ENCODE assay signal across 21 cellular contexts in genomic region chr6:62669831-62670230, GRCh38.
DNase-seq lines count a peak whose midpoint lies in the region; ATAC-seq, FAIRE-seq and TF ChIP-seq lines count a peak whose summit lies in the region.
"Had no signal": no experiment of that assay in that cellular context is flagged by ENCODE, and none has a peak within 500 bp of the region (broad histone marks: within the 10 kb centered on the region; RNA-seq: fewer than 3 reads in every experiment).

No MANE protein-coding gene starts in this region.

- H2AFZ ChIP-seq in GM23338 = no peak overlapping the region

- H3K4me1 ChIP-seq in A549 (no peaks in the 10 kb centered on the region), GM23338 (ENCODE audit: insufficient read depth) (no peaks in the 10 kb centered on the region)
- H3K4me1 ChIP-seq: BLaER1 treated with 17β-estradiol and CSF1 and Interleukin-3, amounts not matched to agents 10 nM and 100 nM; Caco-2 had no signal

- H3K4me2 ChIP-seq in A549 (no peak overlapping the region), GM23338 (no peak overlapping the region)
- H3K4me2 ChIP-seq: BLaER1 treated with 17β-estradiol and CSF1 and Interleukin-3, amounts not matched to agents 10 nM and 100 nM had no signal

- H3K27me3 ChIP-seq in GM23338 (ENCODE audit: insufficient read depth) = no peaks in the 10 kb centered on the region
- H3K27me3 ChIP-seq: BLaER1 treated with 17β-estradiol and CSF1 and Interleukin-3, amounts not matched to agents 10 nM and 100 nM had no signal

- no peaks in the 10 kb centered on the region for H3F3A ChIP-seq in GM23338 (replicated peaks; ENCODE audit: low read depth)

- no peak overlapping the region for H3K27ac ChIP-seq in A549
- H3K27ac ChIP-seq in GM23338 (ENCODE audit: low read depth) = no peak overlapping the region
- H3K27ac ChIP-seq: BLaER1 treated with 17β-estradiol and CSF1 and Interleukin-3, amounts not matched to agents 10 nM and 100 nM; C4-2B had no signal

- CTCF ChIA-PET in A549 (lab: Yijun Ruan, JAX) = no interaction called here

- no peaks in the 10 kb centered on the region for H3K4me1 Mint-ChIP-seq in GM23338
- H3K4me1 Mint-ChIP-seq in type B pancreatic cell (ENCODE audit: unreplicated experiment) = no peaks in the 10 kb centered on the region
- H3K4me1 Mint-ChIP-seq in mesothelial cell of epicardium = no peaks in the 10 kb centered on the region
- H3K4me1 Mint-ChIP-seq: B cell had no signal

- TF ChIP-seq RAD21 in A549 (conservative IDR thresholded peaks at IDR 0.05 in 1 of 2, IDR thresholded peaks at IDR 0.05 in 1 of 2) = no peak

- no peaks in the 10 kb centered on the region for H3K36me3 Mint-ChIP-seq in GM23338 (ENCODE audit: low read depth)
- no peaks in the 10 kb centered on the region for H3K36me3 Mint-ChIP-seq in type B pancreatic cell
- H3K36me3 Mint-ChIP-seq in mesothelial cell of epicardium = no peaks in the 10 kb centered on the region
- H3K36me3 Mint-ChIP-seq: CD8-positive, alpha-beta T cell had no signal

- no peak for TF ChIP-seq EP300 in A549 (IDR thresholded peaks at IDR 0.05)

- H3K79me2 ChIP-seq in GM23338 (replicated peaks; ENCODE audit: insufficient read depth) = no peaks in the 10 kb centered on the region

- H3K9me3 ChIP-seq in A549 = no peaks in the 10 kb centered on the region
- H3K9me3 ChIP-seq: BLaER1 treated with 17β-estradiol and CSF1 and Interleukin-3, amounts not matched to agents 10 nM and 100 nM; Caco-2 had no signal

- TF ChIP-seq POLR2A in A549 (IDR thresholded peaks at IDR 0.05; ENCODE audit: low read length) = no peak

- no peak for TF ChIP-seq CTCF in A549 (IDR thresholded peaks at IDR 0.05)
- TF ChIP-seq CTCF in GM23338 (conservative IDR thresholded peaks at IDR 0.05; ENCODE audit: low read depth in 2 of 2) = no peak
- TF ChIP-seq CTCF in type B pancreatic cell (conservative IDR thresholded peaks at IDR 0.05) = no peak
- no peak for TF ChIP-seq CTCF in mesothelial cell of epicardium (IDR thresholded peaks at IDR 0.05; ENCODE audit: unreplicated experiment)

- H3K27me3 Mint-ChIP-seq in GM23338 (ENCODE audit: insufficient read depth, low read depth, poor library complexity) (no peaks in the 10 kb centered on the region), type B pancreatic cell (no peaks in the 10 kb centered on the region), mesothelial cell of epicardium (ENCODE audit: low read depth) (no peaks in the 10 kb centered on the region)
- H3K27me3 Mint-ChIP-seq: B cell; CD4-positive, alpha-beta T cell had no signal

- POLR2A ChIA-PET in A549 (lab: Yijun Ruan, JAX) = no interaction called here

- H4K20me1 ChIP-seq in GM23338 (replicated peaks; ENCODE audit: insufficient read depth) = no peaks in the 10 kb centered on the region
- H4K20me1 ChIP-seq: BLaER1 treated with 17β-estradiol and CSF1 and Interleukin-3, amounts not matched to agents 10 nM and 100 nM had no signal

- H3K9me2 ChIP-seq in GM23338 (ENCODE audit: insufficient read depth) = no peaks in the 10 kb centered on the region

- no peak for ATAC-seq in A549
- ATAC-seq in GM23338 = no peak; the same call in 2 of the 3 replicates
- ATAC-seq in HG03095 (IDR thresholded peaks at IDR 0.05; ENCODE audit: unreplicated experiment) = no peak
- ATAC-seq: CD8-positive, alpha-beta T cell had no signal

- H3K27ac Mint-ChIP-seq in GM23338 (no peak overlapping the region), type B pancreatic cell (peak overlapping the region; percentile 59), mesothelial cell of epicardium (no peak overlapping the region)
- H3K27ac Mint-ChIP-seq: B cell; CD4-positive, alpha-beta T cell; CD8-positive, alpha-beta T cell had no signal

- DNase-seq in A549 (ENCODE audit: low read depth in 1 of 2, low spot score in 1 of 2) (no peak), GM23338 (ENCODE audit: low spot score) (peak; percentile 2), type B pancreatic cell (ENCODE audit: extremely low spot score, unreplicated experiment) (no peak), mesothelial cell of epicardium (ENCODE audit: low spot score in 2 of 2, unreplicated experiment in 2 of 2) (no peak)
- DNase-seq: 8988T; AML-193; Caco-2; Calu3; CD4-positive, alpha-beta T cell; CD8-positive, alpha-beta T cell; DMS79 treated with DMSO at 0.1 percent for 48 hours; GF-D8 had no signal

- H3K4me3 ChIP-seq in A549 = no peak overlapping the region
- no peak overlapping the region for H3K4me3 ChIP-seq in GM23338
- H3K4me3 ChIP-seq: BLaER1 treated with 17β-estradiol and CSF1 and Interleukin-3, amounts not matched to agents 10 nM and 100 nM had no signal

- no peak overlapping the region for H3K4me3 Mint-ChIP-seq in GM23338
- H3K4me3 Mint-ChIP-seq in type B pancreatic cell = no peak overlapping the region
- H3K4me3 Mint-ChIP-seq in mesothelial cell of epicardium = no peak overlapping the region
- H3K4me3 Mint-ChIP-seq: B cell; CD4-positive, alpha-beta T cell; CD8-positive, alpha-beta T cell had no signal

- FAIRE-seq in A549 (lab: Jason Lieb, UNC) = no peak
- FAIRE-seq: A204.1, D721Med, G401.6, GM12891, GM19239 had no signal

- H3K9me3 Mint-ChIP-seq in GM23338 (peaks cover 3% of the 10 kb centered on the region; the same call in 1 of the 3 replicates), type B pancreatic cell (no peaks in the 10 kb centered on the region), mesothelial cell of epicardium (no peaks in the 10 kb centered on the region)

- H3K36me3 ChIP-seq in GM23338 (ENCODE audit: insufficient read depth) = no peaks in the 10 kb centered on the region
- H3K36me3 ChIP-seq: BLaER1 treated with 17β-estradiol and CSF1 and Interleukin-3, amounts not matched to agents 10 nM and 100 nM had no signal

TF ChIP-seq in A549, 52 proteins besides CTCF, POLR2A, EP300 and RAD21:
- TF ChIP-seq POLR2AphosphoS2 (conservative IDR thresholded peaks at IDR 0.05; ENCODE audit: low read length) (no peak), MAFK (IDR thresholded peaks at IDR 0.05; ENCODE audit: partially characterized antibody) (peak; percentile 29)
TF ChIP-seq in A549: peak in this region for 1.

TF ChIP-seq in GM23338, 12 proteins besides CTCF, POLR2A, EP300 and RAD21 (continues in another document):
- no peak for TF ChIP-seq REST (IDR thresholded peaks at IDR 0.05; ENCODE audit: unreplicated experiment)
- TF ChIP-seq ZNF114 (CRISPR knock-in tag; IDR thresholded peaks at IDR 0.05) = no peak
- no peak for TF ChIP-seq STAT1 (IDR thresholded peaks at IDR 0.05; ENCODE audit: unreplicated experiment)
- no peak for TF ChIP-seq ZNF331 (CRISPR knock-in tag; IDR thresholded peaks at IDR 0.05; ENCODE audit: low read depth)
- TF ChIP-seq NANOG (IDR thresholded peaks at IDR 0.05; ENCODE audit: borderline replicate concordance) = no peak
- TF ChIP-seq CREB1 (CRISPR knock-in tag; IDR thresholded peaks at IDR 0.05; ENCODE audit: low read depth) = no peak
- TF ChIP-seq ETS1 (IDR thresholded peaks at IDR 0.05) = no peak
- no peak for TF ChIP-seq POLR2AphosphoS5 (IDR thresholded peaks at IDR 0.05; ENCODE audit: low read depth)
- TF ChIP-seq JUNB (IDR thresholded peaks at IDR 0.05; ENCODE audit: unreplicated experiment) = no peak
